ENCODE assay signal across 21 cellular contexts in genomic region chr2:159379181-159379580, GRCh38.
DNase-seq lines count a peak whose midpoint lies in the region; ATAC-seq, FAIRE-seq and TF ChIP-seq lines count a peak whose summit lies in the region.
"Had no signal": no experiment of that assay in that cellular context is flagged by ENCODE, and none has a peak within 500 bp of the region (broad histone marks: within the 10 kb centered on the region; RNA-seq: fewer than 3 reads in every experiment).

No MANE protein-coding gene starts in this region.

- H3K4me3 ChIP-seq in GM12865 (ENCODE audit: low read depth, low read length) (no peak overlapping the region), neutrophil (ENCODE audit: low read depth in 1 of 2, low read length in 1 of 2) (no peak overlapping the region)
- H3K4me3 ChIP-seq: BLaER1, K562 had no signal

- H3K27me3 ChIP-seq in neutrophil = no peaks in the 10 kb centered on the region
- H3K27me3 ChIP-seq: BLaER1 had no signal

- peaks cover 86% of the 10 kb centered on the region for H3K36me3 ChIP-seq in neutrophil

- ATAC-seq in HG03342 (IDR thresholded peaks at IDR 0.05; ENCODE audit: unreplicated experiment) = peak; percentile 41
- ATAC-seq in GM19351 (IDR thresholded peaks at IDR 0.05; ENCODE audit: unreplicated experiment) = no peak
- ATAC-seq in HG02840 (IDR thresholded peaks at IDR 0.05; ENCODE audit: low FRiP score, unreplicated experiment) = no peak
- ATAC-seq: K562 had no signal

- H3K4me1 ChIP-seq in neutrophil (ENCODE audit: control insufficient read depth in 1 of 2, insufficient read depth in 1 of 2, low read depth in 1 of 2, low read length in 1 of 2) = peaks cover 6 to 8% of the 10 kb centered on the region in 2 experiments

- H3K9me3 ChIP-seq in neutrophil = no peaks in the 10 kb centered on the region
- H3K9me3 ChIP-seq: BLaER1, SK-N-SH had no signal

- DNase-seq in GM12865 (ENCODE audit: low read depth) (peak; percentile 6), GM19239 (ENCODE audit: insufficient read length, low spot score) (no peak), D341Med (ENCODE audit: low spot score) (no peak)
- DNase-seq: CD4-positive, CD25-positive, alpha-beta regulatory T cell; Kasumi-1; NCI-H1092 treated with DMSO at 0.1 percent for 48 hours; NCI-H1436 treated with DMSO at 0.1 percent for 48 hours; NCI-H187 treated with DMSO at 0.1 percent for 48 hours; NCI-H2171 treated with DMSO at 0.1 percent for 48 hours; NCI-H524; NCI-H774; SK-N-SH; SW 1271 had no signal

- TF ChIP-seq CTCF in GM12865 (IDR thresholded peaks at IDR 0.05; ENCODE audit: insufficient read depth, low read depth, low read length, missing control alignments) (no peak), neutrophil (IDR thresholded peaks at IDR 0.05) (no peak)

- H3K27ac ChIP-seq in neutrophil = peak overlapping the region; percentile 14
- H3K27ac ChIP-seq: BLaER1 had no signal

- FAIRE-seq in GM19239 (lab: Jason Lieb, UNC) = peak; percentile 26
- FAIRE-seq: GM12891, HTR-8/SVneo, K562 had no signal
